In the genomic region with DNA sequence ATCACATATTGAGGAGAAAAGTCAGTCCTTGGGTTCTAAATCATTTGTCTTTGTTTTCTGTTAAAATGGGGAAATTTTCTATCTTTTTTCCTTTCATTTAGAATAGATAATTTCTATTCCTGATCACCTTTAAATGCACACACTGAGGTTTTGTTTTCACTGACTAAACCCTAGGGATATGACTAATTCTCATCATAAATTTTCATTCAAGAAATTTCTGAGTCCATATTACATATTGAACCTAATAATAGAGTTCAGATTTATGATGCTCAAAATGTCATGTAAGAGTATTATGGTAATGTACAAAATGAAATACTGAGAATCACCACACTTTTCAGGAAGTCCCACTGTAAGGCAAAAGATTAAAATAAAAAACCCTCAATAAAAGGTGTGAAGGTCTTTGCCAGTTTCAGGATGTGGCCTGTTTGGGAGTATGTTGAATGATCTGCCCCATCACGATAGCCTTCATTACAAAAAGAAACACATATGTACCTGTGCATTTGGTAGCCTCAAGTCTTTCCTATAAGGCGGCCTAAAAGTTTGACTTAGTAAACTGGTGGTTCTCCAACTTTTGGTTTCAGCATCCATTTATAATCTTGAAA, we compare ENCODE assay signal across 11 cellular contexts. TPM values are rescaled to one million over a fixed set of nuclear protein-coding genes. Genes with fewer than 3 reads are reported as not detected.
A peak's percentile ranks its signal among the peaks of the same experiment; 100 is the strongest.
DNase-seq lines count a peak whose midpoint lies in the region; ATAC-seq lines count a peak whose summit lies in the region.
"Had no signal": no experiment of that assay in that cellular context is flagged by ENCODE, and none has a peak within 500 bp of the region (broad histone marks: within the 10 kb centered on the region; RNA-seq: fewer than 3 reads in every experiment).

No MANE protein-coding gene starts in this region.

- peaks cover 20% of the 10 kb centered on the region for H3K36me3 ChIP-seq in CD4-positive, CD25-positive, alpha-beta regulatory T cell (ENCODE audit: control insufficient read depth, insufficient read depth, low read length)

- H3K4me3 Mint-ChIP-seq in CD4-positive, CD25-positive, alpha-beta regulatory T cell, result peak overlapping the region; percentile 42 to 89 (median 63)
- H3K4me3 Mint-ChIP-seq in activated T-helper 17 cell treated with anti-CD3 and anti-CD28 coated beads, Interleukin-2, amount 50 U/mL, for 72 hours, result peak overlapping the region; percentile 80

- H3K4me3 ChIP-seq in CD4-positive, CD25-positive, alpha-beta regulatory T cell (ENCODE audit: low read depth, low read length), result peak overlapping the region; percentile 75
- H3K4me3 ChIP-seq: testis had no signal

- H3K27me3 ChIP-seq in CD4-positive, CD25-positive, alpha-beta regulatory T cell (ENCODE audit: control insufficient read depth, insufficient read depth, low read length), result no peaks in the 10 kb centered on the region
- H3K27me3 ChIP-seq: testis had no signal

- H3K27me3 Mint-ChIP-seq in CD4-positive, CD25-positive, alpha-beta regulatory T cell, result no peaks in the 10 kb centered on the region
- H3K27me3 Mint-ChIP-seq in activated T-helper 17 cell treated with anti-CD3 and anti-CD28 coated beads, Interleukin-2, amount 50 U/mL, for 72 hours, result no peaks in the 10 kb centered on the region

- peaks cover 93% of the 10 kb centered on the region for H3K4me1 ChIP-seq in CD4-positive, CD25-positive, alpha-beta regulatory T cell (ENCODE audit: control insufficient read depth, insufficient read depth, low read length, poor library complexity, severe bottlenecking)
- H3K4me1 ChIP-seq: testis had no signal

- H3K9me3 ChIP-seq in CD4-positive, CD25-positive, alpha-beta regulatory T cell (ENCODE audit: control insufficient read depth in 2 of 2, low read length in 2 of 2), result no peaks in the 10 kb centered on the region
- H3K9me3 ChIP-seq: testis had no signal

- H3K9me3 Mint-ChIP-seq in CD4-positive, CD25-positive, alpha-beta regulatory T cell, result no peaks in the 10 kb centered on the region
- no peaks in the 10 kb centered on the region for H3K9me3 Mint-ChIP-seq in activated T-helper 17 cell treated with anti-CD3 and anti-CD28 coated beads, Interleukin-2, amount 50 U/mL, for 72 hours

- peaks cover 51 to 96% (median 75%) of the 10 kb centered on the region in 4 donors for H3K4me1 Mint-ChIP-seq in CD4-positive, CD25-positive, alpha-beta regulatory T cell
- H3K4me1 Mint-ChIP-seq in activated T-helper 17 cell treated with anti-CD3 and anti-CD28 coated beads, Interleukin-2, amount 50 U/mL, for 72 hours, result peaks cover 53% of the 10 kb centered on the region

- peak overlapping the region; percentile 82 for H3K27ac ChIP-seq in CD4-positive, CD25-positive, alpha-beta regulatory T cell (ENCODE audit: insufficient read depth, low read length, poor library complexity, severe bottlenecking)
- H3K27ac ChIP-seq: testis had no signal

- DNase-seq in CD4-positive, CD25-positive, alpha-beta regulatory T cell, result peak in 1 of 3 donors; percentile 66
- no peak for DNase-seq in AG20443 (ENCODE audit: low spot score)
- no peak for DNase-seq in ecto neural progenitor cell (ENCODE audit: low spot score)
- DNase-seq in NCI-H2081 (lab: John Stamatoyannopoulos, UW), result no peak
- DNase-seq: C1 segment of cervical spinal cord, left cardiac atrium, testis had no signal

- H3K36me3 Mint-ChIP-seq in CD4-positive, CD25-positive, alpha-beta regulatory T cell, result peaks cover 50% of the 10 kb centered on the region
- peaks cover 26% of the 10 kb centered on the region for H3K36me3 Mint-ChIP-seq in activated T-helper 17 cell treated with anti-CD3 and anti-CD28 coated beads, Interleukin-2, amount 50 U/mL, for 72 hours (ENCODE audit: low read depth)

- peak overlapping the region; percentile 16 to 89 (median 89) for H3K27ac Mint-ChIP-seq in CD4-positive, CD25-positive, alpha-beta regulatory T cell
- peak overlapping the region; percentile 88 for H3K27ac Mint-ChIP-seq in activated T-helper 17 cell treated with anti-CD3 and anti-CD28 coated beads, Interleukin-2, amount 50 U/mL, for 72 hours

- no peak for ATAC-seq in CD4-positive, CD25-positive, alpha-beta regulatory T cell (ENCODE audit: low read depth in 2 of 2)
- ATAC-seq in GM18867 (IDR thresholded peaks at IDR 0.05; ENCODE audit: unreplicated experiment), result peak; percentile 19
- peak; percentile 12 for ATAC-seq in HG03342 (IDR thresholded peaks at IDR 0.05; ENCODE audit: unreplicated experiment)
- ATAC-seq in activated T-helper 17 cell treated with anti-CD3 and anti-CD28 coated beads, Interleukin-2, amount 50 U/mL, for 72 hours (replicated peaks), result peak; percentile 38
- no peak for ATAC-seq in GM18519 (IDR thresholded peaks at IDR 0.05; ENCODE audit: low FRiP score, unreplicated experiment)
- ATAC-seq: left cardiac atrium had no signal

RNA-seq across cellular contexts. Expression of a gene that starts 49.4 kb away (rescaled TPM):
- 469 TPM for total RNA-seq in CD4-positive, CD25-positive, alpha-beta regulatory T cell
- 100 to 1,000 TPM; 465 to 627 (median 565) TPM for polyA plus RNA-seq in CD4-positive, CD25-positive, alpha-beta regulatory T cell
- total RNA-seq in activated T-helper 17 cell treated with anti-CD3 and anti-CD28 coated beads, Interleukin-2, amount 50 U/mL, for 72 hours, result 10 to 100 TPM; 73.4 to 93.4 TPM

Comparison
In these comparisons a context has a peak if more than half of its experiments do, and no peak if none do; other contexts are left out.
1. ATAC-seq: peak in GM18867 (single experiment), HG03342 (single experiment) and activated T-helper 17 cell treated with anti-CD3 and anti-CD28 coated beads, Interleukin-2, amount 50 U/mL, for 72 hours (single experiment); none in CD4-positive, CD25-positive, alpha-beta regulatory T cell (0 of 2) and GM18519 (single experiment).